Comparison of ENCODE assay signal across 8 cellular contexts in the genomic region with DNA sequence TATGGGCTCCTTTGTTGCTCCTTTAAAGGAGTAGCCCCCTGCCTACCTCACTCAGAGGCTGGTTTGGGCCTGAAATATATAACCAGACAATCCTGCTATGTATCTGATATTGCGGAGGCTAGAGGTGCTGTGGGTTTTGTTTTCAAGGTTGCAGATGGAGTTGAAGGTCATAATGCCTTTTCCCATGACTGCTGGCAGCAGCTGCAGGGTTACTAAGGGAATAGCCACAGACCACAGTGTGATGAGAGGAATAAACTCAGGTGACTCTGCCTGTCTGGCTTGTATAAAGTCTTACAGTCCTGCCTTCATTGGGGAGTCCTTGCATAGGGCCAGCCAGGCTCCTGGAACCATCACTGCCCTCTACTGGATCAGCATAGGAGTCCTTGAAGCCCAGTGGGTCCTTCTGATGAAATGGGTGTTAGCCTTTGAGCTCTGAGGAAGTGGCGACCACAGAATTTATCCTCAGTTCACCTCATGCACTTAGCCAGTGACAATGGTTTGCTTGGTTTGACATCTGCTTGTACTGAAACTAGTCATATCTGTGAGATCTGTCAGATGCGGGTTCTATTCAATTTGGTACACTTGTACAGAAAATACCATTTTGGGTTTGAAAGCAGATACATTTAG.
A peak's percentile ranks its signal among the peaks of the same experiment; 100 is the strongest.
DNase-seq lines count a peak whose midpoint lies in the region; ATAC-seq, FAIRE-seq and TF ChIP-seq lines count a peak whose summit lies in the region.

No MANE protein-coding gene starts in this region.

- H3K4me3 ChIP-seq in A549 = no peak overlapping the region
- H3K4me3 ChIP-seq in MG63 = no peak overlapping the region
- H3K4me3 ChIP-seq in neutrophil (ENCODE audit: low read depth in 1 of 2, low read length in 1 of 2) = peak overlapping the region in 1 of 2 experiments; percentile 2

- CTCF ChIA-PET in A549 (lab: Yijun Ruan, JAX) = interaction anchor here (0.6 to 1.9 kb wide), 7 partner anchors 10 to 140 kb away, joined by 3 to 5 read pairs (median 3); no protein-coding TSS in a partner anchor

- peak; percentile 42 to 54 for TF ChIP-seq RAD21 in A549 (conservative IDR thresholded peaks at IDR 0.05 in 1 of 2, IDR thresholded peaks at IDR 0.05 in 1 of 2)

- peak overlapping the region in 1 of 2 experiments; percentile 46; a peak in 3 of 6 replicates for H3K27ac ChIP-seq in A549
- H3K27ac ChIP-seq in neutrophil = peak overlapping the region; percentile 73

- DNase-seq in A549 (ENCODE audit: low read depth in 1 of 2, low spot score in 1 of 2) (peak; percentile 27 to 58), MG63 (peak; percentile 10), fibroblast of gingiva (ENCODE audit: low read depth) (peak; percentile 49), NCI-H2171 treated with DMSO at 0.1 percent for 48 hours (lab: John Stamatoyannopoulos, UW) (no peak)
- peak; percentile 38 for DNase-seq in activated CD4-positive, CD25-positive, alpha-beta regulatory T cell treated with anti-CD3 and anti-CD28 coated beads, Interleukin-2, amount 50 U/mL, for 72 hours

- POLR2A ChIA-PET in A549 (lab: Yijun Ruan, JAX) = interaction anchor here (1.1 kb wide), 1 partner anchor 243 kb away, joined by 5 read pairs; the partner anchor contains the start of gene IVNS1ABP

- peak; percentile 71 to 88; a peak in 4 of 6 replicates for ATAC-seq in A549
- peak; percentile 95 for ATAC-seq in HG02571 (IDR thresholded peaks at IDR 0.05; ENCODE audit: unreplicated experiment)

- FAIRE-seq in A549 (lab: Jason Lieb, UNC) = no peak

- H3K9me3 ChIP-seq in A549 (no peaks in the 10 kb centered on the region), MG63 (no peaks in the 10 kb centered on the region), neutrophil (no peaks in the 10 kb centered on the region)

- TF ChIP-seq EP300 in A549 (IDR thresholded peaks at IDR 0.05) = no peak

- 94% methylated on average over 3 of the region's 3 CpGs for whole genome bisulfite sequencing in A549 (ENCODE audit: missing lambda C conversion rate)

- H3K27me3 ChIP-seq in MG63 = no peaks in the 10 kb centered on the region
- H3K27me3 ChIP-seq in neutrophil = no peaks in the 10 kb centered on the region

- no peak for TF ChIP-seq POLR2A in A549 (IDR thresholded peaks at IDR 0.05; ENCODE audit: low read length)

- TF ChIP-seq CTCF in A549 (IDR thresholded peaks at IDR 0.05) (no peak), GM12874 (IDR thresholded peaks at IDR 0.05; ENCODE audit: insufficient read depth, low read depth, low read length) (peak; percentile 52), neutrophil (IDR thresholded peaks at IDR 0.05) (peak; percentile 64)

- H3K4me1 ChIP-seq in A549 = peaks cover 6% of the 10 kb centered on the region; the same call in 1 of the 3 replicates
- peaks cover 32 to 33% of the 10 kb centered on the region in 2 experiments for H3K4me1 ChIP-seq in neutrophil (ENCODE audit: control insufficient read depth in 1 of 2, insufficient read depth in 1 of 2, low read depth in 1 of 2, low read length in 1 of 2)

- H3K4me2 ChIP-seq in A549 = no peak overlapping the region

- H3K36me3 ChIP-seq in MG63 (no peaks in the 10 kb centered on the region), neutrophil (no peaks in the 10 kb centered on the region)

TF ChIP-seq in A549, 52 proteins besides CTCF, POLR2A, EP300 and RAD21:
- TF ChIP-seq SMC3 (IDR thresholded peaks at IDR 0.05) (peak; percentile 37; the same call in 2 of the 3 replicates), RARB (CRISPR knock-in tag; IDR thresholded peaks at IDR 0.05) (no peak)
